Comparison of ENCODE assay signal across 12 cellular contexts in genomic region chr7:7554647-7555575, GRCh38. TPM values are rescaled to one million over a fixed set of nuclear protein-coding genes. Genes with fewer than 3 reads are reported as not detected.
DNase-seq lines count a peak whose midpoint lies in the region; TF ChIP-seq lines count a peak whose summit lies in the region.
"Had no signal": no experiment of that assay in that cellular context is flagged by ENCODE, and none has a peak within 500 bp of the region (broad histone marks: within the 10 kb centered on the region; RNA-seq: fewer than 3 reads in every experiment).

No MANE protein-coding gene starts in this region.

- H3K36me3 Mint-ChIP-seq in HFFc6 (ENCODE audit: low read depth) (peaks cover 26% of the 10 kb centered on the region), endodermal cell (ENCODE audit: low read depth) (peaks cover 24% of the 10 kb centered on the region), osteocyte (ENCODE audit: unreplicated experiment) (peaks cover 25% of the 10 kb centered on the region)

- H3K27ac ChIP-seq in WERI-Rb-1 (peak overlapping the region; percentile 86), endodermal cell (ENCODE audit: low read depth, low read length) (no peak overlapping the region), spleen (no peak overlapping the region)
- H3K27ac ChIP-seq: colonic mucosa, tibial nerve had no signal

- H3K27ac Mint-ChIP-seq in HFFc6 (peak overlapping the region; percentile 89), endodermal cell (no peak overlapping the region), osteocyte (ENCODE audit: unreplicated experiment) (no peak overlapping the region)
- H3K27ac Mint-ChIP-seq: activated naive CD8-positive, alpha-beta T cell treated with anti-CD3 and anti-CD28 coated beads, Interleukin-2, amount 10 ng/mL, durations not matched to agents 7 days and 5 days; T-helper 2 cell treated with Interferon-gamma antibody and Interleukin-4, amounts not matched to agents 5 μg/mL and 100 μg/mL, for 36 hours had no signal

- H3K9me3 ChIP-seq in WERI-Rb-1 (ENCODE audit: severe bottlenecking) (peaks cover 4% of the 10 kb centered on the region), endodermal cell (ENCODE audit: control insufficient read depth, low read length) (peaks cover 7% of the 10 kb centered on the region), spleen (peaks cover 0 to 21% (median 10%) of the 10 kb centered on the region in 8 donors)
- H3K9me3 ChIP-seq: colonic mucosa had no signal

- H3K27me3 ChIP-seq in WERI-Rb-1 (ENCODE audit: insufficient read depth, low read depth, severe bottlenecking) (no peaks in the 10 kb centered on the region), endodermal cell (ENCODE audit: control insufficient read depth, insufficient read depth, low read length, poor library complexity, severe bottlenecking) (no peaks in the 10 kb centered on the region), spleen (replicated peaks in 1 of 7) (no peaks in the 10 kb centered on the region)
- H3K27me3 ChIP-seq: colonic mucosa, tibial nerve had no signal

- H3K4me3 Mint-ChIP-seq in HFFc6, result peak overlapping the region; percentile 57
- H3K4me3 Mint-ChIP-seq in endodermal cell, result no peak overlapping the region
- H3K4me3 Mint-ChIP-seq in osteocyte (ENCODE audit: unreplicated experiment), result no peak overlapping the region
- H3K4me3 Mint-ChIP-seq: activated naive CD8-positive, alpha-beta T cell treated with anti-CD3 and anti-CD28 coated beads, Interleukin-2, amount 10 ng/mL, durations not matched to agents 7 days and 5 days; T-helper 2 cell treated with Interferon-gamma antibody and Interleukin-4, amounts not matched to agents 5 μg/mL and 100 μg/mL, for 36 hours had no signal

- no peak for TF ChIP-seq POLR2A in spleen (IDR thresholded peaks at IDR 0.05)

- H3K27me3 Mint-ChIP-seq in HFFc6 (ENCODE audit: insufficient read depth) (no peaks in the 10 kb centered on the region), endodermal cell (ENCODE audit: insufficient read depth) (no peaks in the 10 kb centered on the region), osteocyte (ENCODE audit: unreplicated experiment) (no peaks in the 10 kb centered on the region)

- TF ChIP-seq CTCF in HFFc6 (IDR thresholded peaks at IDR 0.05) (no peak), WERI-Rb-1 (IDR thresholded peaks at IDR 0.05; ENCODE audit: low read depth, low read length) (no peak), endodermal cell (conservative IDR thresholded peaks at IDR 0.05) (no peak), osteocyte (IDR thresholded peaks at IDR 0.05) (no peak), spleen (IDR thresholded peaks at IDR 0.05 in 8 of 11, conservative IDR thresholded peaks at IDR 0.05 in 3 of 11) (no peak)

- DNase-seq in A172 (ENCODE audit: low spot score), result peak; percentile 50
- peak; percentile 49 for DNase-seq in HFFc6
- peak; percentile 12 for DNase-seq in NCI-H2171 (lab: John Stamatoyannopoulos, UW)
- DNase-seq in WERI-Rb-1, result peak; percentile 89
- no peak for DNase-seq in endodermal cell
- no peak for DNase-seq in germinal center (ENCODE audit: low spot score)
- no peak for DNase-seq in osteocyte (ENCODE audit: extremely low spot score, unreplicated experiment)
- no peak for DNase-seq in spleen
- DNase-seq: activated naive CD8-positive, alpha-beta T cell treated with anti-CD3 and anti-CD28 coated beads, Interleukin-2, amount 10 ng/mL, durations not matched to agents 7 days and 5 days; colonic mucosa had no signal

- H3K4me1 ChIP-seq in endodermal cell (ENCODE audit: control insufficient read depth, insufficient read depth, low read length), result no peaks in the 10 kb centered on the region
- no peaks in the 10 kb centered on the region for H3K4me1 ChIP-seq in spleen
- H3K4me1 ChIP-seq: colonic mucosa, tibial nerve had no signal

- intact Hi-C loops in spleen (cut with DNase I; ENCODE audit: low total_unique reads), result no loop called here

- H3K4me3 ChIP-seq in WERI-Rb-1 (ENCODE audit: low read depth, low read length) (no peak overlapping the region; the same call in 1 of the 2 replicates), endodermal cell (ENCODE audit: low read length) (no peak overlapping the region), spleen (no peak overlapping the region)
- H3K4me3 ChIP-seq: colonic mucosa, tibial nerve had no signal

- H3K36me3 ChIP-seq in WERI-Rb-1 (no peaks in the 10 kb centered on the region), endodermal cell (ENCODE audit: control insufficient read depth, insufficient read depth, low read length) (no peaks in the 10 kb centered on the region), spleen (peaks cover 0 to 6% (median 0%) of the 10 kb centered on the region in 6 donors)
- H3K36me3 ChIP-seq: colonic mucosa had no signal

- H3K4me1 Mint-ChIP-seq in HFFc6 (ENCODE audit: low read depth) (peaks cover 60% of the 10 kb centered on the region), endodermal cell (peaks cover 14% of the 10 kb centered on the region), osteocyte (ENCODE audit: unreplicated experiment) (peaks cover 10% of the 10 kb centered on the region)

- H3K9me3 Mint-ChIP-seq in HFFc6 (peaks cover 26% of the 10 kb centered on the region), endodermal cell (peaks cover 19% of the 10 kb centered on the region), osteocyte (ENCODE audit: unreplicated experiment) (peaks cover 17% of the 10 kb centered on the region)

- 87 to 96% methylated on average over 5 to 8 of the region's 8 CpGs for WGBS in endodermal cell (ENCODE audit: insufficient coverage in 1 of 2, insufficient read length in 1 of 2), 2 experiments
- WGBS in spleen, 5 donors, result 68 to 74% (median 70%) methylated on average over 8 of the region's 8 CpGs

- H3K9ac ChIP-seq in endodermal cell (ENCODE audit: extremely low read depth, low read length, poor library complexity, severe bottlenecking), result no peak overlapping the region

RNA-seq across cellular contexts. Expression of gene MIOS, which starts 11.8 kb away (rescaled TPM):
- total RNA-seq in A172 (2014; rRNA removed; shearing (Covaris generic)), result 49.7 and 87.1 TPM in 2 replicates
- total RNA-seq in HFFc6 (2021; fragmentation: NEBNext Ultra II Directional; extraction: Animal tissue kit (Norgen Biotek cat#: 25700)), result 10 to 100 TPM; 30.2 to 39.0 (median 35.1) TPM
- total RNA-seq in endodermal cell (10 to 100 TPM; 53.3 to 55.8 TPM), osteocyte (19.1 and 19.7 TPM in 2 replicates), spleen (100 to 1,000 TPM in 1 of 7 donors, 10 to 100 TPM in 6; 36.5 to 104 (median 49.5) TPM)
- polyA plus RNA-seq in endodermal cell (2013, experiment 1 of 2), result 30.4 TPM
- 31.4 TPM for polyA plus RNA-seq in endodermal cell (2013, experiment 2 of 2)
- polyA plus RNA-seq in spleen, result 10 to 100 TPM; 18.0 to 21.0 (median 18.9) TPM

RNA-seq across cellular contexts. Expression of gene COL28A1, which starts 19.2 kb away (rescaled TPM):
- 0.26 TPM in 1 of 2 replicates, not detected in the other for total RNA-seq in A172 (2014; rRNA removed; shearing (Covaris generic))
- under 1 TPM in 2 of 6 experiments, not detected in 4; 0.07 to 0.14 TPM for total RNA-seq in HFFc6 (2021; fragmentation: NEBNext Ultra II Directional; extraction: Animal tissue kit (Norgen Biotek cat#: 25700))
- 1 to 10 TPM in 1 of 2 donors, under 1 TPM in 1; 0.44 to 1.2 TPM for total RNA-seq in endodermal cell
- 0.46 TPM for polyA plus RNA-seq in endodermal cell (2013, experiment 1 of 2)
- 0.37 TPM for polyA plus RNA-seq in endodermal cell (2013, experiment 2 of 2)
- total RNA-seq in osteocyte, result 0.39 and 1.1 TPM in 2 replicates
- total RNA-seq in spleen, result under 1 TPM; 0.20 to 0.94 (median 0.66) TPM
- polyA plus RNA-seq in spleen, result 1 to 10 TPM in 1 of 3 donors, under 1 TPM in 2; 0.08 to 1.6 (median 0.28) TPM
- total RNA-seq: activated naive CD8-positive, alpha-beta T cell treated with anti-CD3 and anti-CD28 coated beads, Interleukin-2, amount 10 ng/mL, durations not matched to agents 7 days and 5 days had no signal

Comparison
In these comparisons a context has a peak if more than half of its experiments do, and no peak if none do; other contexts are left out.
1. DNase-seq: peak in A172 (single experiment), HFFc6 (single experiment), NCI-H2171 (single experiment) and WERI-Rb-1 (single experiment); none in endodermal cell (single experiment), germinal center (single experiment), osteocyte (single experiment) and spleen (single experiment).